Comparison of ENCODE assay signal across 1 cellular context in genomic region chr11:125772834-125773505, GRCh38.
TF ChIP-seq lines count a peak whose summit lies in the region.

No MANE protein-coding gene starts in this region.

TF ChIP-seq in HepG2, 621 proteins besides CTCF, POLR2A, EP300 and RAD21:
- TF ChIP-seq MED1 (CRISPR knock-in tag; IDR thresholded peaks at IDR 0.05) (no peak), NKX3-1 (CRISPR knock-in tag; IDR thresholded peaks at IDR 0.05) (no peak), ZNF652 (CRISPR knock-in tag; IDR thresholded peaks at IDR 0.05; ENCODE audit: borderline replicate concordance, low read depth) (no peak), ZNF800 (CRISPR knock-in tag; IDR thresholded peaks at IDR 0.05) (no peak), ZNF414 (CRISPR knock-in tag; IDR thresholded peaks at IDR 0.05) (no peak), NFAT5 (CRISPR knock-in tag; IDR thresholded peaks at IDR 0.05) (no peak), ZFP41 (CRISPR knock-in tag; IDR thresholded peaks at IDR 0.05; ENCODE audit: borderline replicate concordance) (no peak), STAT6 (CRISPR knock-in tag; IDR thresholded peaks at IDR 0.05; ENCODE audit: borderline replicate concordance) (no peak), ZBTB8A (CRISPR knock-in tag; IDR thresholded peaks at IDR 0.05; ENCODE audit: borderline replicate concordance, low read depth) (no peak), ERF (CRISPR knock-in tag; IDR thresholded peaks at IDR 0.05) (no peak), SP5 (CRISPR knock-in tag; IDR thresholded peaks at IDR 0.05; ENCODE audit: borderline replicate concordance, low read depth) (no peak), FOSL1 (CRISPR knock-in tag; IDR thresholded peaks at IDR 0.05; ENCODE audit: borderline replicate concordance) (no peak), ZNF512 (CRISPR knock-in tag; IDR thresholded peaks at IDR 0.05) (no peak), PHF21A (CRISPR knock-in tag; IDR thresholded peaks at IDR 0.05) (no peak)
